ENCODE assay signal across 12 cellular contexts in the genomic region with DNA sequence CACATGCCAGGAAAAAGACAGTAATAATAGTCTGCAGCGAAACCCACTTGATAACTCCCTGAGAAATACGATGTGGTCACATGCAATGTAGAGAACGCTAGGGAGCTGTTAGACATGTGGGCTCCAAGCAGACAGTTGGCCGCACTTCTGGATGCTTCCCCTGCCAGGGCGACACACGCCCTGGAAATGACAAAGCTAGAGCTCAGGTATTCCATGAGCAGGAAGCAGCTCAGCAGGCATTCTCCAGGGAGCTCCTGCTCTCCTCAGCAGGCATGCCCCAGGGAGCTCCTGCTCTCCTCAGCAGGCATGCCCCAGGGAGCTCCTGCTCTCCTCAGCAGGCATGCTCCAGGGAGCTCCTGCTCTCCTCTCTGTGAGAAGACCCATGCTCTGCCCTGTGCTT.
"Had no signal": no experiment of that assay in that cellular context is flagged by ENCODE, and none has a peak within 500 bp of the region (broad histone marks: within the 10 kb centered on the region; RNA-seq: fewer than 3 reads in every experiment).

No MANE protein-coding gene starts in this region.

- DNase-seq: activated CD4-positive, alpha-beta T cell treated with anti-CD3 and anti-CD28 coated beads, Interleukin-2, amount 50 U/mL, for 48 hours; activated CD8-positive, alpha-beta memory T cell treated with anti-CD3 and anti-CD28 coated beads, Interleukin-2, amount 10 ng/mL, durations not matched to agents 7 days and 5 days; activated effector memory CD4-positive, alpha-beta T cell treated with Interleukin-2 at 50 U/mL for 16 hours; activated T-cell treated with anti-CD3 and anti-CD28 coated beads, Interleukin-2, amount 50 U/mL, for 24 hours; body of pancreas; left colon; nephron progenitor cell; tibial artery had no signal

- H3K27ac ChIP-seq: body of pancreas, tibial artery had no signal

- H3K9me3 Mint-ChIP-seq: activated naive CD4-positive, alpha-beta T cell treated with anti-CD3 and anti-CD28 coated beads, Interleukin-2, amount 50 U/mL, for 24 hours; activated T-cell treated with anti-CD3 and anti-CD28 coated beads, Interleukin-2, amount 50 U/mL, for 24 hours; nephron progenitor cell; T-helper 2 cell treated with Interferon-gamma antibody and Interleukin-4, amounts not matched to agents 5 μg/mL and 100 μg/mL, for 36 hours had no signal

- H3K9me3 ChIP-seq: body of pancreas, tibial artery had no signal

- H3K4me1 ChIP-seq: body of pancreas, tibial artery had no signal

- H3K4me3 ChIP-seq: body of pancreas, tibial artery had no signal

- H3K4me1 Mint-ChIP-seq: activated CD8-positive, alpha-beta memory T cell treated with anti-CD3 and anti-CD28 coated beads, Interleukin-2, amount 10 ng/mL, durations not matched to agents 7 days and 5 days; activated naive CD4-positive, alpha-beta T cell treated with anti-CD3 and anti-CD28 coated beads, Interleukin-2, amount 50 U/mL, for 24 hours had no signal

- H3K27me3 ChIP-seq: body of pancreas, tibial artery had no signal

- H3K4me3 Mint-ChIP-seq: activated CD8-positive, alpha-beta memory T cell treated with anti-CD3 and anti-CD28 coated beads, Interleukin-2, amount 10 ng/mL, durations not matched to agents 7 days and 5 days; activated naive CD4-positive, alpha-beta T cell treated with anti-CD3 and anti-CD28 coated beads, Interleukin-2, amount 50 U/mL, for 24 hours; activated T-cell treated with anti-CD3 and anti-CD28 coated beads, Interleukin-2, amount 50 U/mL, for 24 hours; nephron progenitor cell; T-helper 2 cell treated with Interferon-gamma antibody and Interleukin-4, amounts not matched to agents 5 μg/mL and 100 μg/mL, for 36 hours had no signal

- ATAC-seq: activated CD4-positive, CD25-positive, alpha-beta regulatory T cell treated with anti-CD3 and anti-CD28 coated beads, Interleukin-2, amount 50 U/mL, for 24 hours; activated CD8-positive, alpha-beta memory T cell treated with anti-CD3 and anti-CD28 coated beads, Interleukin-2, amount 10 ng/mL, durations not matched to agents 7 days and 5 days; body of pancreas; esophagus mucosa; left colon had no signal

- H3K36me3 ChIP-seq: tibial artery had no signal

- H3K27ac Mint-ChIP-seq: activated CD8-positive, alpha-beta memory T cell treated with anti-CD3 and anti-CD28 coated beads, Interleukin-2, amount 10 ng/mL, durations not matched to agents 7 days and 5 days; activated naive CD4-positive, alpha-beta T cell treated with anti-CD3 and anti-CD28 coated beads, Interleukin-2, amount 50 U/mL, for 24 hours; activated T-cell treated with anti-CD3 and anti-CD28 coated beads, Interleukin-2, amount 50 U/mL, for 24 hours; nephron progenitor cell; T-helper 2 cell treated with Interferon-gamma antibody and Interleukin-4, amounts not matched to agents 5 μg/mL and 100 μg/mL, for 36 hours had no signal

- H3K27me3 Mint-ChIP-seq: activated CD8-positive, alpha-beta memory T cell treated with anti-CD3 and anti-CD28 coated beads, Interleukin-2, amount 10 ng/mL, durations not matched to agents 7 days and 5 days; activated naive CD4-positive, alpha-beta T cell treated with anti-CD3 and anti-CD28 coated beads, Interleukin-2, amount 50 U/mL, for 24 hours; activated T-cell treated with anti-CD3 and anti-CD28 coated beads, Interleukin-2, amount 50 U/mL, for 24 hours had no signal

- H3K36me3 Mint-ChIP-seq: activated CD8-positive, alpha-beta memory T cell treated with anti-CD3 and anti-CD28 coated beads, Interleukin-2, amount 10 ng/mL, durations not matched to agents 7 days and 5 days; activated naive CD4-positive, alpha-beta T cell treated with anti-CD3 and anti-CD28 coated beads, Interleukin-2, amount 50 U/mL, for 24 hours had no signal
